ENCODE assay signal across 13 cellular contexts in genomic region chr16:20850981-20851380, GRCh38. TPM values are rescaled to one million over a fixed set of nuclear protein-coding genes. Genes with fewer than 3 reads are reported as not detected.
DNase-seq lines count a peak whose midpoint lies in the region; ATAC-seq and TF ChIP-seq lines count a peak whose summit lies in the region.
"Had no signal": no experiment of that assay in that cellular context is flagged by ENCODE, and none has a peak within 500 bp of the region (broad histone marks: within the 10 kb centered on the region; RNA-seq: fewer than 3 reads in every experiment).

No MANE protein-coding gene starts in this region.

- H3K27me3 ChIP-seq in ascending aorta (no peaks in the 10 kb centered on the region), neutrophil (no peaks in the 10 kb centered on the region), upper lobe of right lung (no peaks in the 10 kb centered on the region)

- H3K9me3 ChIP-seq in ascending aorta (no peaks in the 10 kb centered on the region), neutrophil (no peaks in the 10 kb centered on the region), upper lobe of right lung (no peaks in the 10 kb centered on the region)

- H3K9me3 Mint-ChIP-seq in stimulated activated naive CD8-positive, alpha-beta T cell treated with anti-CD3 and anti-CD28 coated beads, Interleukin-15, amount 100 ng/mL, for 72 hours, result no peaks in the 10 kb centered on the region
- H3K9me3 Mint-ChIP-seq: activated CD4-positive, alpha-beta memory T cell treated with anti-CD3 and anti-CD28 coated beads for 36 hours had no signal

- DNase-seq in ascending aorta (ENCODE audit: low spot score in 2 of 2), result no peak
- peak; percentile 32 for DNase-seq in fibroblast of pulmonary artery (ENCODE audit: low read depth)
- DNase-seq in upper lobe of right lung, result no peak
- DNase-seq in stimulated activated naive CD8-positive, alpha-beta T cell treated with anti-CD3 and anti-CD28 coated beads, Interleukin-15, amount 100 ng/mL, for 72 hours, result no peak
- DNase-seq in NCI-H1694 (lab: John Stamatoyannopoulos, UW), result no peak
- DNase-seq in NCI-H2107 (lab: John Stamatoyannopoulos, UW), result no peak
- DNase-seq: activated CD4-positive, alpha-beta memory T cell treated with anti-CD3 and anti-CD28 coated beads for 36 hours; activated gamma-delta T cell treated with Interleukin-2 at 50 U/mL for 16 hours; glutamatergic neuron; NCI-H2171; T-helper 9 cell had no signal

- ATAC-seq in upper lobe of right lung (peak; percentile 36), HG02642 (IDR thresholded peaks at IDR 0.05; ENCODE audit: poor library complexity, unreplicated experiment) (no peak)
- no peak for ATAC-seq in stimulated activated naive CD8-positive, alpha-beta T cell treated with anti-CD3 and anti-CD28 coated beads, Interleukin-15, amount 100 ng/mL, for 72 hours

- H3K4me1 ChIP-seq in ascending aorta, result peaks cover 8 to 48% of the 10 kb centered on the region in 2 donors
- H3K4me1 ChIP-seq in neutrophil (ENCODE audit: control insufficient read depth in 1 of 2, insufficient read depth in 1 of 2, low read depth in 1 of 2, low read length in 1 of 2), result peaks cover 8 to 15% of the 10 kb centered on the region in 2 experiments
- H3K4me1 ChIP-seq in upper lobe of right lung, result peaks cover 52% of the 10 kb centered on the region

- no peak overlapping the region for H3K4me3 ChIP-seq in ascending aorta
- no peak overlapping the region for H3K4me3 ChIP-seq in fibroblast of pulmonary artery (replicated peaks; ENCODE audit: low read depth, low read length)
- no peak overlapping the region for H3K4me3 ChIP-seq in neutrophil (ENCODE audit: low read depth in 1 of 2, low read length in 1 of 2)
- H3K4me3 ChIP-seq in upper lobe of right lung, result no peak overlapping the region

- no peak overlapping the region for H3K27ac Mint-ChIP-seq in stimulated activated naive CD8-positive, alpha-beta T cell treated with anti-CD3 and anti-CD28 coated beads, Interleukin-15, amount 100 ng/mL, for 72 hours
- H3K27ac Mint-ChIP-seq: activated CD4-positive, alpha-beta memory T cell treated with anti-CD3 and anti-CD28 coated beads for 36 hours had no signal

- no peaks in the 10 kb centered on the region for H3K27me3 Mint-ChIP-seq in stimulated activated naive CD8-positive, alpha-beta T cell treated with anti-CD3 and anti-CD28 coated beads, Interleukin-15, amount 100 ng/mL, for 72 hours
- H3K27me3 Mint-ChIP-seq: activated CD4-positive, alpha-beta memory T cell treated with anti-CD3 and anti-CD28 coated beads for 36 hours had no signal

- H3K4me3 Mint-ChIP-seq in stimulated activated naive CD8-positive, alpha-beta T cell treated with anti-CD3 and anti-CD28 coated beads, Interleukin-15, amount 100 ng/mL, for 72 hours, result no peak overlapping the region
- H3K4me3 Mint-ChIP-seq: activated CD4-positive, alpha-beta memory T cell treated with anti-CD3 and anti-CD28 coated beads for 36 hours had no signal

- TF ChIP-seq CTCF in ascending aorta (IDR thresholded peaks at IDR 0.05) (no peak), fibroblast of pulmonary artery (IDR thresholded peaks at IDR 0.05; ENCODE audit: low read length, missing control alignments) (no peak), neutrophil (IDR thresholded peaks at IDR 0.05) (no peak), upper lobe of right lung (IDR thresholded peaks at IDR 0.05) (no peak)

- peaks cover 8% of the 10 kb centered on the region for H3K4me1 Mint-ChIP-seq in stimulated activated naive CD8-positive, alpha-beta T cell treated with anti-CD3 and anti-CD28 coated beads, Interleukin-15, amount 100 ng/mL, for 72 hours

- H3K27ac ChIP-seq in ascending aorta (peak overlapping the region; percentile 86 to 89), neutrophil (peak overlapping the region; percentile 16), upper lobe of right lung (peak overlapping the region; percentile 89)

- intact Hi-C loops in ascending aorta (cut with DNase I), result loop anchor here (1.0 to 5.0 kb wide), 9 partner anchors 16 to 308 kb away; partner anchors contain the start of genes DCUN1D3, ERI2, LDAF1 and LYRM1
- intact Hi-C loops in upper lobe of right lung (cut with DNase I), result no loop called here

- H3K36me3 ChIP-seq in ascending aorta (peaks cover 7 to 14% of the 10 kb centered on the region in 2 donors), neutrophil (peaks cover 8% of the 10 kb centered on the region), upper lobe of right lung (no peaks in the 10 kb centered on the region)

RNA-seq across cellular contexts. Expression of gene REXO5, which starts 44.7 kb away (rescaled TPM):
- 2.1 TPM for total RNA-seq in ascending aorta
- total RNA-seq in upper lobe of right lung, result 1.4 TPM

RNA-seq across cellular contexts. Expression of gene ERI2, which starts 44.7 kb away (rescaled TPM):
- total RNA-seq in ascending aorta, result not detected
- 16.5 TPM for total RNA-seq in upper lobe of right lung

RNA-seq across cellular contexts. Expression of gene DCUN1D3, which starts 49.2 kb away (rescaled TPM):
- 9.8 TPM for total RNA-seq in ascending aorta
- total RNA-seq in upper lobe of right lung, result 28.7 TPM

RNA-seq across cellular contexts. Expression of gene LYRM1, which starts 49.6 kb away (rescaled TPM):
- total RNA-seq in ascending aorta (3.9 TPM), upper lobe of right lung (28.9 TPM)

Comparison
In these comparisons a context has a peak if more than half of its experiments do, and no peak if none do; other contexts are left out.
1. H3K27ac ChIP-seq: peak in every context shown above with its lines; median percentile 89 in upper lobe of right lung; 88 in ascending aorta; 16 in neutrophil.
2. RNA of gene ERI2, which starts 44.7 kb away (total RNA-seq): 16.5 TPM in upper lobe of right lung (single experiment); not detected in ascending aorta (single experiment); every median in the first group is over 10 times any median in the second.